In genomic region chr7:74212661-74213060, GRCh38 we compare ENCODE assay signal across 1 cellular context.
TF ChIP-seq lines count a peak whose summit lies in the region.

No MANE protein-coding gene starts in this region.

TF ChIP-seq in HepG2, 621 proteins besides CTCF, POLR2A, EP300 and RAD21:
- TF ChIP-seq ZNF768 (CRISPR knock-in tag; IDR thresholded peaks at IDR 0.05) (peak; percentile 45; the same call in 1 of the 2 replicates), ZNF724P (CRISPR knock-in tag; IDR thresholded peaks at IDR 0.05; ENCODE audit: borderline replicate concordance) (no peak)
